8 cellular contexts compared by ENCODE assay signal in genomic region chr10:43078986-43079273, GRCh38. TPM values are rescaled to one million over a fixed set of nuclear protein-coding genes. Genes with fewer than 3 reads are reported as not detected.
DNase-seq lines count a peak whose midpoint lies in the region; ATAC-seq and TF ChIP-seq lines count a peak whose summit lies in the region.

No MANE protein-coding gene starts in this region.

- peak; percentile 85 for TF ChIP-seq CTCF in A673 (conservative IDR thresholded peaks at IDR 0.05; ENCODE audit: low read depth, low read length)
- TF ChIP-seq CTCF in GM12872 (IDR thresholded peaks at IDR 0.05; ENCODE audit: insufficient read depth, low read depth, low read length), result peak; percentile 66
- TF ChIP-seq CTCF in RWPE2 (IDR thresholded peaks at IDR 0.05; ENCODE audit: poor library complexity, severe bottlenecking), result peak; percentile 58
- TF ChIP-seq CTCF in fibroblast of pulmonary artery (IDR thresholded peaks at IDR 0.05; ENCODE audit: low read length, missing control alignments), result peak; percentile 54

- H3K27me3 ChIP-seq in A673 (replicated peaks; ENCODE audit: insufficient read depth, low read depth, low read length, poor library complexity), result peaks cover 3% of the 10 kb centered on the region
- H3K27me3 ChIP-seq in RWPE2 (ENCODE audit: insufficient read depth, poor library complexity, severe bottlenecking), result peaks cover 30% of the 10 kb centered on the region

- intact Hi-C loops in A673 (cut with micrococcal nuclease; ENCODE audit: unreplicated experiment), result loop anchor here (1.0 kb wide), 1 partner anchor 213 kb away; no protein-coding TSS in a partner anchor

- no peak overlapping the region for H3K27ac ChIP-seq in A673 (ENCODE audit: low read depth, low read length, poor library complexity, severe bottlenecking)
- H3K27ac ChIP-seq in RWPE2 (ENCODE audit: poor library complexity, severe bottlenecking), result no peak overlapping the region

- peaks cover 28% of the 10 kb centered on the region for H3K4me1 ChIP-seq in A673 (ENCODE audit: insufficient read depth, low read length, poor library complexity, severe bottlenecking)
- H3K4me1 ChIP-seq in RWPE2 (ENCODE audit: insufficient read depth, poor library complexity, severe bottlenecking), result no peaks in the 10 kb centered on the region

- no TSS peak for BruUV-seq in A673 (replicated peaks; lab: Mats Ljungman, UMichigan)

- ATAC-seq in RWPE2 (ENCODE audit: low read depth), result peak; percentile 27; the same call in 2 of the 3 replicates
- ATAC-seq in GM18502 (IDR thresholded peaks at IDR 0.05; ENCODE audit: poor library complexity, unreplicated experiment), result no peak

- H3K4me3 ChIP-seq in A673 (ENCODE audit: low read depth, low read length, poor library complexity, severe bottlenecking) (peak overlapping the region; percentile 56), RWPE2 (ENCODE audit: severe bottlenecking) (no peak overlapping the region), fibroblast of pulmonary artery (replicated peaks; ENCODE audit: low read depth, low read length) (no peak overlapping the region)

- peak; percentile 81 for DNase-seq in A673 (ENCODE audit: low spot score)
- no peak for DNase-seq in RWPE2 (ENCODE audit: low spot score)
- DNase-seq in fibroblast of pulmonary artery (ENCODE audit: low read depth), result peak; percentile 14
- DNase-seq in stimulated activated CD8-positive, alpha-beta memory T cell treated with anti-CD3 and anti-CD28 coated beads, Interleukin-4, amount 100 ng/mL, for 48 hours, result peak; percentile 57
- no peak for DNase-seq in GM19238 (ENCODE audit: insufficient read length, low spot score)
- no peak for DNase-seq in NCI-H187 (lab: John Stamatoyannopoulos, UW)

- CTCF ChIA-PET in A673 (lab: Charles Lee), result interaction anchor here (1.0 to 1.3 kb wide), 3 partner anchors 13 to 213 kb away, joined by 5 to 7 read pairs (median 5); no protein-coding TSS in a partner anchor

- H3K36me3 ChIP-seq in A673 (ENCODE audit: insufficient read depth, low read length, poor library complexity, severe bottlenecking), result no peaks in the 10 kb centered on the region
- no peaks in the 10 kb centered on the region for H3K36me3 ChIP-seq in RWPE2 (ENCODE audit: low read depth)

- H3K9me3 ChIP-seq in A673 (ENCODE audit: low read depth, low read length, poor library complexity, severe bottlenecking), result no peaks in the 10 kb centered on the region
- no peaks in the 10 kb centered on the region for H3K9me3 ChIP-seq in RWPE2 (ENCODE audit: severe bottlenecking)

- POLR2A ChIA-PET in A673 (lab: Charles Lee; ENCODE audit: low non-redundant PET), result no interaction called here

RNA-seq across cellular contexts. Expression of gene RET, which starts 2.1 kb away (rescaled TPM):
- 68.0 and 70.1 TPM in 2 replicates for total RNA-seq in A673 (2021)

RNA-seq across cellular contexts. Expression of gene CSGALNACT2, which starts 59.3 kb away (rescaled TPM):
- 16.2 and 18.6 TPM in 2 replicates for total RNA-seq in A673 (2021)

Comparison
In these comparisons a context has a peak if more than half of its experiments do, and no peak if none do; other contexts are left out.
1. DNase-seq: peak in A673 (single experiment), fibroblast of pulmonary artery (single experiment) and stimulated activated CD8-positive, alpha-beta memory T cell treated with anti-CD3 and anti-CD28 coated beads, Interleukin-4, amount 100 ng/mL, for 48 hours (single experiment); none in RWPE2 (single experiment), GM19238 (single experiment) and NCI-H187 (0 of 2).
2. Peak in every context shown above with its lines, with median percentiles within 50 percentile points of each other: CTCF ChIP-seq.